ENCODE assay signal across 9 cellular contexts in the genomic region with DNA sequence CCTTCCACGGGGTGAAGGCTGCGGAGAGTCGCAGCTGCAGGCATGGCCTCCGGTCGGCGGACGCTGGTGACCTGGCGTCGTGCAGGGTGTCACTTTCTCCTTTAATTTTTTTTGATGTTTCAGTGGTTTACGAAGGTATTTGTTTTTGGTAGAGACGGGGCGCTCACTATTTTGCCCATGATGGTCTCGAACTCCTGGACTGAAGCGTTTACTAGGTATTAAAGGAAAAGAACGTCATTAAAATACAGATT. TPM values are rescaled to one million over a fixed set of nuclear protein-coding genes. Genes with fewer than 3 reads are reported as not detected.
A peak's percentile ranks its signal among the peaks of the same experiment; 100 is the strongest.
DNase-seq lines count a peak whose midpoint lies in the region; ATAC-seq and TF ChIP-seq lines count a peak whose summit lies in the region.
"Had no signal": no experiment of that assay in that cellular context is flagged by ENCODE, and none has a peak within 500 bp of the region (broad histone marks: within the 10 kb centered on the region; RNA-seq: fewer than 3 reads in every experiment).

No MANE protein-coding gene starts in this region.

- ATAC-seq in activated T-helper 17 cell treated with anti-CD3 and anti-CD28 coated beads, Interleukin-2, amount 50 U/mL, for 72 hours (replicated peaks): no peak
- no peak for ATAC-seq in GM18867 (IDR thresholded peaks at IDR 0.05; ENCODE audit: unreplicated experiment)

- H3K9me3 Mint-ChIP-seq in activated T-helper 17 cell treated with anti-CD3 and anti-CD28 coated beads, Interleukin-2, amount 50 U/mL, for 72 hours: no peaks in the 10 kb centered on the region

- no peak overlapping the region for H3K9ac ChIP-seq in iPS-18a (ENCODE audit: low read length)

- no peak for TF ChIP-seq POLR2A in tibial nerve (IDR thresholded peaks at IDR 0.05)

- H3K27ac ChIP-seq in iPS-18a (ENCODE audit: low read length) (no peak overlapping the region), tibial nerve (peak overlapping the region in 3 of 4 donors; percentile 45 to 78 (median 63))

- H3K27me3 Mint-ChIP-seq in activated T-helper 17 cell treated with anti-CD3 and anti-CD28 coated beads, Interleukin-2, amount 50 U/mL, for 72 hours: no peaks in the 10 kb centered on the region

- DNase-seq in activated CD8-positive, alpha-beta memory T cell treated with anti-CD3 and anti-CD28 coated beads, Interleukin-2, amount 50 U/mL, for 48 hours: peak; percentile 63
- no peak for DNase-seq in activated CD8-positive, alpha-beta memory T cell treated with anti-CD3 and anti-CD28 coated beads for 24 hours
- no peak for DNase-seq in tibial nerve (ENCODE audit: low spot score in 2 of 2)
- DNase-seq in hypothalamus (lab: John Stamatoyannopoulos, UW): no peak
- no peak for DNase-seq in C1 segment of cervical spinal cord (lab: John Stamatoyannopoulos, UW)

- peak overlapping the region; percentile 77 for H3K4me3 Mint-ChIP-seq in activated T-helper 17 cell treated with anti-CD3 and anti-CD28 coated beads, Interleukin-2, amount 50 U/mL, for 72 hours

- no peak for TF ChIP-seq CTCF in tibial nerve (IDR thresholded peaks at IDR 0.05)

- H3K27me3 ChIP-seq in iPS-18a (ENCODE audit: control insufficient read depth, insufficient read depth, low read length): peaks cover 20% of the 10 kb centered on the region
- no peaks in the 10 kb centered on the region for H3K27me3 ChIP-seq in tibial nerve

- H3K36me3 ChIP-seq in iPS-18a (ENCODE audit: control insufficient read depth, low read depth, low read length): no peaks in the 10 kb centered on the region
- no peaks in the 10 kb centered on the region for H3K36me3 ChIP-seq in tibial nerve

- H3K36me3 Mint-ChIP-seq in activated T-helper 17 cell treated with anti-CD3 and anti-CD28 coated beads, Interleukin-2, amount 50 U/mL, for 72 hours (ENCODE audit: low read depth): peaks cover 23% of the 10 kb centered on the region

- H3K27ac Mint-ChIP-seq in activated T-helper 17 cell treated with anti-CD3 and anti-CD28 coated beads, Interleukin-2, amount 50 U/mL, for 72 hours: peak overlapping the region; percentile 99

- peaks cover 14% of the 10 kb centered on the region for H3K4me1 Mint-ChIP-seq in activated T-helper 17 cell treated with anti-CD3 and anti-CD28 coated beads, Interleukin-2, amount 50 U/mL, for 72 hours

- 6 to 7% methylated on average over 15 of the region's 15 CpGs for WGBS in tibial nerve, 2 donors

- H3K9me3 ChIP-seq in iPS-18a (ENCODE audit: control insufficient read depth, low read depth, low read length): no peaks in the 10 kb centered on the region
- H3K9me3 ChIP-seq in tibial nerve: peaks cover 0 to 15% (median 0%) of the 10 kb centered on the region in 4 donors

- no peaks in the 10 kb centered on the region for H3K4me1 ChIP-seq in iPS-18a (ENCODE audit: control insufficient read depth, low read depth, low read length)
- H3K4me1 ChIP-seq in tibial nerve: peaks cover 0 to 32% (median 9%) of the 10 kb centered on the region in 4 donors

- no peak for TF ChIP-seq EP300 in tibial nerve (IDR thresholded peaks at IDR 0.05)

- H3K4me3 ChIP-seq in iPS-18a (ENCODE audit: low read length) (peak overlapping the region; percentile 67), tibial nerve (peak overlapping the region; percentile 13 to 78 (median 38))

RNA-seq across cellular contexts. Expression of a gene that starts 17.1 kb away (rescaled TPM):
- 1 to 10 TPM; 6.4 to 8.6 TPM for total RNA-seq in activated T-helper 17 cell treated with anti-CD3 and anti-CD28 coated beads, Interleukin-2, amount 50 U/mL, for 72 hours
- 10 to 100 TPM in 1 of 4 donors, 1 to 10 TPM in 3; 7.7 to 17.1 (median 8.9) TPM for total RNA-seq in tibial nerve

RNA-seq across cellular contexts. Expression of a gene that starts 36.1 kb away (rescaled TPM):
- total RNA-seq in activated T-helper 17 cell treated with anti-CD3 and anti-CD28 coated beads, Interleukin-2, amount 50 U/mL, for 72 hours: under 1 TPM in 1 of 2 donors, not detected in 1; 0.37 TPM
- not detected for total RNA-seq in tibial nerve
- total RNA-seq: T-helper 2 cell treated with Interferon-gamma antibody and Interleukin-4, amounts not matched to agents 100 ng/mL and 5 ng/mL, for 36 hours had no signal

RNA-seq across cellular contexts. Expression of a gene that starts 39.6 kb away (rescaled TPM):
- total RNA-seq in activated T-helper 17 cell treated with anti-CD3 and anti-CD28 coated beads, Interleukin-2, amount 50 U/mL, for 72 hours: not detected
- 10 to 100 TPM; 19.4 to 29.2 (median 21.5) TPM for total RNA-seq in tibial nerve

RNA-seq across cellular contexts. Expression of a gene that starts 52.9 kb away (rescaled TPM):
- under 1 TPM; 0.34 to 0.45 TPM for total RNA-seq in activated T-helper 17 cell treated with anti-CD3 and anti-CD28 coated beads, Interleukin-2, amount 50 U/mL, for 72 hours
- not detected for total RNA-seq in tibial nerve

Comparison
In these comparisons a context has a peak if more than half of its experiments do, and no peak if none do; other contexts are left out.
1. RNA of a gene that starts 39.6 kb away (total RNA-seq): 19.4 to 29.2 TPM in tibial nerve; not detected in activated T-helper 17 cell treated with anti-CD3 and anti-CD28 coated beads, Interleukin-2, amount 50 U/mL, for 72 hours; every median in the first group is over 10 times any median in the second.